7 cellular contexts compared by ENCODE assay signal in the genomic region with DNA sequence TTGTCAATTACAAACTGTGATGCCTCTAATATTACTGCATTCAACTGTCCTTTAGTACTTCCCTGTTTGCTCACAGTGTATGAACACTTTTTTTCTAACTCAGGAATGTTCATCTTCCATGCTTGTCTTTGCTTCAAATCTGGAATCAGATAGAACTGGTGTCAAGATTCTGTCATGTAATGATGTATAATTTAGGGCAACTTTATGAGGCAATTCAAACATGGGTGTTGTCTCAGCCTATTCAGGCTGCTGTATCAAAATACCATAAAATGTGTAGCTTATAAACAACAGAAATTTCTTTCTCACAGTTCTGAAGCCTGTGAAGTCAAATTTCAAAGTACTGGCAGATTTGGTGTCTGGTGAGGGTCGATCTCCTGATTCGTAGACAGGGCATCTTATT.
"Had no signal": no experiment of that assay in that cellular context is flagged by ENCODE, and none has a peak within 500 bp of the region (broad histone marks: within the 10 kb centered on the region; RNA-seq: fewer than 3 reads in every experiment).

No MANE protein-coding gene starts in this region.

- FAIRE-seq: H1, H54, HTR-8/SVneo had no signal

- H3K4me3 Mint-ChIP-seq: GM23338, H9 had no signal

- H3K4me1 Mint-ChIP-seq: GM23338 had no signal

- H3K9me3 Mint-ChIP-seq: GM23338 had no signal

- H3K4me3 ChIP-seq: GM23338 had no signal

- H3K27ac Mint-ChIP-seq: GM23338, H9 had no signal

- ATAC-seq: GM23338 had no signal

- DNase-seq: H9, HCEC 1CT, IMR-90 had no signal
